8 cellular contexts compared by ENCODE assay signal in genomic region chr1:204075116-204075636, GRCh38. TPM values are rescaled to one million over a fixed set of nuclear protein-coding genes. Genes with fewer than 3 reads are reported as not detected.
DNase-seq lines count a peak whose midpoint lies in the region; ATAC-seq and TF ChIP-seq lines count a peak whose summit lies in the region.

No MANE protein-coding gene starts in this region.

- intact Hi-C loops in activated B cell treated with CpG ODN at 0.5 μM for 24 hours (cut with micrococcal nuclease): no loop called here
- intact Hi-C loops in ovary (cut with DNase I): loop anchor here in 3 of 4 donors (2.0 to 10.0 kb wide), 3 partner anchors 50 to 54 kb away; no protein-coding TSS in a partner anchor

- 3 to 6% (median 4%) methylated on average over 28 to 33 of the region's 33 CpGs for WGBS in ovary, 3 donors

- no peak for TF ChIP-seq POLR2A in ovary (IDR thresholded peaks at IDR 0.05)

- no peak for TF ChIP-seq EP300 in ovary (IDR thresholded peaks at IDR 0.05)

- peak overlapping the region; percentile 70 for H3K4me3 ChIP-seq in ovary

- H3K27me3 ChIP-seq in ovary: no peaks in the 10 kb centered on the region

- H3K27ac Mint-ChIP-seq in activated B cell treated with CpG ODN at 0.5 μM for 24 hours (no peak overlapping the region), glutamatergic neuron (ENCODE audit: unreplicated experiment) (no peak overlapping the region)

- H3K4me3 Mint-ChIP-seq in activated B cell treated with CpG ODN at 0.5 μM for 24 hours: peak overlapping the region; percentile 55
- peak overlapping the region; percentile 89 for H3K4me3 Mint-ChIP-seq in glutamatergic neuron (ENCODE audit: unreplicated experiment)

- CTCF ChIA-PET in activated B cell treated with CpG ODN at 0.5 μM for 24 hours (lab: Charles Lee): no interaction called here

- no peak for TF ChIP-seq CTCF in activated B cell treated with CpG ODN at 0.5 μM for 24 hours (IDR thresholded peaks at IDR 0.05)
- no peak for TF ChIP-seq CTCF in glutamatergic neuron (IDR thresholded peaks at IDR 0.05; ENCODE audit: partially characterized antibody, unreplicated experiment)
- TF ChIP-seq CTCF in ovary (IDR thresholded peaks at IDR 0.05): no peak

- DNase-seq in COLO668 (lab: John Stamatoyannopoulos, UW; ENCODE audit: unreplicated experiment): peak; percentile 71
- DNase-seq in activated B cell treated with CpG ODN at 0.5 μM for 24 hours: no peak
- DNase-seq in glutamatergic neuron: peak; percentile 36
- DNase-seq in ovary: peak in 4 of 5 donors; percentile 35 to 74 (median 53)
- no peak for DNase-seq in activated CD4-positive, alpha-beta T cell treated with anti-CD3 and anti-CD28 coated beads, Interleukin-2, amount 50 U/mL, for 1 hour

- H3K9me3 Mint-ChIP-seq in activated B cell treated with CpG ODN at 0.5 μM for 24 hours (no peaks in the 10 kb centered on the region), glutamatergic neuron (ENCODE audit: unreplicated experiment) (peaks cover 6% of the 10 kb centered on the region)

- H3K27ac ChIP-seq in ovary: peak overlapping the region; percentile 87 to 89

- ATAC-seq in activated B cell treated with CpG ODN at 0.5 μM for 24 hours (ENCODE audit: low read depth) (no peak), GM19328 (IDR thresholded peaks at IDR 0.05; ENCODE audit: unreplicated experiment) (no peak), GM21423 (IDR thresholded peaks at IDR 0.05; ENCODE audit: unreplicated experiment) (no peak), GM21381 (IDR thresholded peaks at IDR 0.05; ENCODE audit: unreplicated experiment) (no peak)

- POLR2A ChIA-PET in activated B cell treated with CpG ODN at 0.5 μM for 24 hours (lab: Charles Lee): no interaction called here

- H3K27me3 Mint-ChIP-seq in activated B cell treated with CpG ODN at 0.5 μM for 24 hours (peaks cover 53% of the 10 kb centered on the region), glutamatergic neuron (ENCODE audit: unreplicated experiment) (peaks cover 38% of the 10 kb centered on the region)

- no peaks in the 10 kb centered on the region for H3K36me3 ChIP-seq in ovary

- peaks cover 12% of the 10 kb centered on the region for H3K4me1 ChIP-seq in ovary (ENCODE audit: insufficient read depth)

- H3K36me3 Mint-ChIP-seq in activated B cell treated with CpG ODN at 0.5 μM for 24 hours (ENCODE audit: low read depth): no peaks in the 10 kb centered on the region
- no peaks in the 10 kb centered on the region for H3K36me3 Mint-ChIP-seq in glutamatergic neuron (ENCODE audit: unreplicated experiment)

- H3K4me1 Mint-ChIP-seq in activated B cell treated with CpG ODN at 0.5 μM for 24 hours: peaks cover 25% of the 10 kb centered on the region
- peaks cover 7% of the 10 kb centered on the region for H3K4me1 Mint-ChIP-seq in glutamatergic neuron (ENCODE audit: low read depth, unreplicated experiment)

- H3K9me3 ChIP-seq in ovary: no peaks in the 10 kb centered on the region

RNA-seq across cellular contexts. Expression of gene SOX13, which starts 2.3 kb away (rescaled TPM):
- total RNA-seq in activated B cell treated with CpG ODN at 0.5 μM for 24 hours: not detected in 2 replicates
- 2.2 TPM for total RNA-seq in glutamatergic neuron (ENCODE audit: unreplicated experiment)
- 10 to 100 TPM; 12.0 to 43.0 (median 27.2) TPM for total RNA-seq in ovary
- polyA plus RNA-seq in ovary: 10 to 100 TPM; 16.4 to 20.8 TPM

Comparison
In these comparisons a context has a peak if more than half of its experiments do, and no peak if none do; other contexts are left out.
1. DNase-seq: peak in COLO668 (single experiment), glutamatergic neuron (single experiment) and ovary (4 of 5); none in activated B cell treated with CpG ODN at 0.5 μM for 24 hours (single experiment) and activated CD4-positive, alpha-beta T cell treated with anti-CD3 and anti-CD28 coated beads, Interleukin-2, amount 50 U/mL, for 1 hour (single experiment).